In genomic region chr3:56966104-56966503, GRCh38 we compare ENCODE assay signal across 34 cellular contexts.
"Had no signal": no experiment of that assay in that cellular context is flagged by ENCODE, and none has a peak within 500 bp of the region (broad histone marks: within the 10 kb centered on the region; RNA-seq: fewer than 3 reads in every experiment).

No MANE protein-coding gene starts in this region.

- H3K27ac ChIP-seq: ascending aorta, cardiac muscle cell, colonic mucosa, SJCRH30, SK-N-MC, VCaP had no signal

- H3K27me3 Mint-ChIP-seq: activated B cell treated with CpG ODN at 0.5 μM for 24 hours; activated naive CD8-positive, alpha-beta T cell; activated T-cell treated with anti-CD3 and anti-CD28 coated beads, Interleukin-2, amount 50 U/mL, for 24 hours; central memory CD8-positive, alpha-beta T cell; T-cell; T-helper 17 cell had no signal

- DNase-seq: activated B cell treated with CpG ODN at 0.5 μM for 24 hours; activated CD4-positive, alpha-beta T cell treated with anti-CD3 and anti-CD28 coated beads for 1 hour; activated CD4-positive, alpha-beta T cell treated with anti-CD3 and anti-CD28 coated beads, Interleukin-2, amount 10 ng/mL, durations not matched to agents 7 days and 5 days; activated CD4-positive, alpha-beta T cell treated with anti-CD3 and anti-CD28 coated beads, Interleukin-2, amount 50 U/mL, for 48 hours; activated gamma-delta T cell; activated naive CD4-positive, alpha-beta T cell treated with Interleukin-2 at 50 U/mL for 16 hours; activated T-cell treated with anti-CD3 and anti-CD28 coated beads, Interleukin-2, amount 50 U/mL, for 24 hours; amygdala; colonic mucosa; KG1; MM.1S; MV-4-11; NCI-H1092; NCI-H146; NCI-H187; NCI-H2029 treated with DMSO at 0.1 percent for 48 hours; NCI-H2107; NCI-H2171; NCI-H510A; NCI-H526; NCI-H748 treated with DMSO at 0.1 percent for 48 hours; NK-92 treated with Interleukin-12 subunit alpha and Interleukin-12 subunit beta, amount 100 ng/mL, for 24 hours; OCI-M1; SHP77; SJCRH30; T-cell; T-helper 17 cell had no signal

- H3K9me3 ChIP-seq: ascending aorta, colonic mucosa, SJCRH30 had no signal

- H3K9me3 Mint-ChIP-seq: activated T-helper 2 cell treated with anti-CD3 and anti-CD28 coated beads, Interferon-gamma antibody, Interleukin-2, Interleukin-4, amounts not matched to agents 10 μg/mL and 5 μg/mL and 100 μg/mL, durations not matched to agents 14 hours and 24 hours and 36 hours; central memory CD8-positive, alpha-beta T cell had no signal

- H3K4me3 ChIP-seq: ascending aorta, cardiac muscle cell, colonic mucosa, SJCRH30, SK-N-MC had no signal

- H3K36me3 Mint-ChIP-seq: T-cell had no signal

- H3K27ac Mint-ChIP-seq: activated B cell treated with CpG ODN at 0.5 μM for 24 hours; activated CD4-positive, alpha-beta T cell treated with anti-CD3 and anti-CD28 coated beads, Interleukin-2, amount 10 ng/mL, durations not matched to agents 7 days and 5 days; activated naive CD8-positive, alpha-beta T cell; activated T-cell treated with anti-CD3 and anti-CD28 coated beads, Interleukin-2, amount 50 U/mL, for 24 hours; activated T-helper 2 cell treated with anti-CD3 and anti-CD28 coated beads, Interferon-gamma antibody, Interleukin-2, Interleukin-4, amounts not matched to agents 10 μg/mL and 5 μg/mL and 100 μg/mL, durations not matched to agents 14 hours and 24 hours and 36 hours; T-cell; T-helper 17 cell had no signal

- H3K4me1 ChIP-seq: ascending aorta, colonic mucosa, SJCRH30 had no signal

- H3K36me3 ChIP-seq: ascending aorta, cardiac muscle cell, colonic mucosa, SJCRH30 had no signal

- H3K27me3 ChIP-seq: ascending aorta, cardiac muscle cell, colonic mucosa, SJCRH30 had no signal

- ATAC-seq: T-cell, T-helper 17 cell had no signal

- H3K4me1 Mint-ChIP-seq: activated CD4-positive, alpha-beta T cell treated with anti-CD3 and anti-CD28 coated beads, Interleukin-2, amount 10 ng/mL, durations not matched to agents 7 days and 5 days; central memory CD8-positive, alpha-beta T cell had no signal

- H3K4me3 Mint-ChIP-seq: activated B cell treated with CpG ODN at 0.5 μM for 24 hours; activated CD4-positive, alpha-beta T cell treated with anti-CD3 and anti-CD28 coated beads, Interleukin-2, amount 10 ng/mL, durations not matched to agents 7 days and 5 days; activated naive CD8-positive, alpha-beta T cell; activated T-cell treated with anti-CD3 and anti-CD28 coated beads, Interleukin-2, amount 50 U/mL, for 24 hours; central memory CD8-positive, alpha-beta T cell; T-cell; T-helper 17 cell had no signal
